Comparison of ENCODE assay signal across 33 cellular contexts in the genomic region with DNA sequence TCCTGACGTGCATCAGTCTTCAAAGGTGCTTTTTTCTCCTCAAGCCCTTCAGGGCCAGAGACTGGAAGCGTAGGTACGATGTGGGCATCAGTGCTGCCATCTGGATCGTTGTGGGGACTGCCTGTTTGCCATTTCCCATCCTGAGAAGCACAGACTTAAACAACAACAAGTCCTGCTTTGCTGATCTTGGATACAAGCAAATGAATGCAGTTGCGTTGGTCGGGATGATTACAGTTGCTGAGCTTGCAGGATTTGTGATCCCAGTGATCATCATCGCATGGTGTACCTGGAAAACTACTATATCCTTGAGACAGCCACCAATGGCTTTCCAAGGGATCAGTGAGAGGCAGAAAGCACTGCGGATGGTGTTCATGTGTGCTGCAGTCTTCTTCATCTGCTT. TPM values are rescaled to one million over a fixed set of nuclear protein-coding genes. Genes with fewer than 3 reads are reported as not detected.
"Had no signal": no experiment of that assay in that cellular context is flagged by ENCODE, and none has a peak within 500 bp of the region (broad histone marks: within the 10 kb centered on the region; RNA-seq: fewer than 3 reads in every experiment).

No MANE protein-coding gene starts in this region.

- ATAC-seq: heart right ventricle; left cardiac atrium; left lung; naive thymus-derived CD8-positive, alpha-beta T cell; sciatic nerve; stimulated activated naive CD8-positive, alpha-beta T cell treated with anti-CD3 and anti-CD28 coated beads, Interleukin-15, amount 100 ng/mL, for 72 hours had no signal

- H3K4me3 Mint-ChIP-seq: naive thymus-derived CD8-positive, alpha-beta T cell; nephron progenitor cell; stimulated activated naive CD8-positive, alpha-beta T cell treated with anti-CD3 and anti-CD28 coated beads, Interleukin-15, amount 100 ng/mL, for 72 hours had no signal

- H3K4me1 Mint-ChIP-seq: nephron progenitor cell had no signal

- FAIRE-seq: endometrium, islet of Langerhans had no signal

- H3K27me3 ChIP-seq: esophagus squamous epithelium, heart right ventricle, left lung, right atrium auricular region, suprapubic skin had no signal

- H3K4me2 ChIP-seq: smooth muscle cell had no signal

- H3K36me3 ChIP-seq: esophagus squamous epithelium, heart right ventricle, left lung, prostate gland, right atrium auricular region, suprapubic skin had no signal

- H3K9me3 ChIP-seq: esophagus squamous epithelium, heart right ventricle, left lung, prostate gland, right atrium auricular region, suprapubic skin had no signal

- H3K4me1 ChIP-seq: esophagus squamous epithelium, left lung, prostate gland, right atrium auricular region, suprapubic skin had no signal

- H3K27me3 Mint-ChIP-seq: naive thymus-derived CD8-positive, alpha-beta T cell; stimulated activated naive CD8-positive, alpha-beta T cell treated with anti-CD3 and anti-CD28 coated beads, Interleukin-15, amount 100 ng/mL, for 72 hours had no signal

- H3K27ac ChIP-seq: coronary artery, esophagus squamous epithelium, heart right ventricle, left lung, prostate gland, right atrium auricular region, suprapubic skin had no signal

- DNase-seq: dermis blood vessel endothelial cell; effector memory CD4-positive, alpha-beta T cell; erythroblast; esophagus squamous epithelium; foreskin melanocyte; glutamatergic neuron; heart right ventricle; hippocampal formation; left cardiac atrium; left lung; mesendoderm; naive thymus-derived CD8-positive, alpha-beta T cell; nephron progenitor cell; nucleus accumbens; stimulated activated CD4-positive, alpha-beta T cell treated with anti-CD3 and anti-CD28 coated beads, Interleukin-12 subunit alpha, Interleukin-12 subunit beta, amount 100 ng/mL, for 4 hours; stimulated activated CD4-positive, alpha-beta T cell treated with anti-CD3 and anti-CD28 coated beads, Interleukin-1b, Interleukin-23, amount 100 ng/mL, for 48 hours; stimulated activated CD4-positive, alpha-beta T cell treated with anti-CD3 and anti-CD28 coated beads, Interleukin-4, amount 100 ng/mL, for 1 hour; stimulated activated CD8-positive, alpha-beta memory T cell treated with anti-CD3 and anti-CD28 coated beads, Interleukin-4, amount 100 ng/mL, for 48 hours; stimulated activated naive CD4-positive, alpha-beta T cell; stimulated activated naive CD8-positive, alpha-beta T cell treated with anti-CD3 and anti-CD28 coated beads, Interleukin-15, amount 100 ng/mL, for 72 hours; trophoblast cell had no signal

- H3K27ac Mint-ChIP-seq: nephron progenitor cell; stimulated activated naive CD8-positive, alpha-beta T cell treated with anti-CD3 and anti-CD28 coated beads, Interleukin-15, amount 100 ng/mL, for 72 hours had no signal

- H3K4me3 ChIP-seq: coronary artery, esophagus squamous epithelium, heart right ventricle, left lung, prostate gland, right atrium auricular region, smooth muscle cell, suprapubic skin had no signal

RNA-seq across cellular contexts. Expression of a gene that starts 15.7 kb away (rescaled TPM):
- total RNA-seq: dermis blood vessel endothelial cell, kidney epithelial cell, lung microvascular endothelial cell, myocyte, osteocyte, smooth muscle cell had no signal
- polyA plus RNA-seq: smooth muscle cell had no signal
